Comparison of ENCODE assay signal across 8 cellular contexts in genomic region chr2:714005-714741, GRCh38. TPM values are rescaled to one million over a fixed set of nuclear protein-coding genes. Genes with fewer than 3 reads are reported as not detected.
DNase-seq lines count a peak whose midpoint lies in the region; ATAC-seq and TF ChIP-seq lines count a peak whose summit lies in the region.

No MANE protein-coding gene starts in this region.

- no peaks in the 10 kb centered on the region for H3K4me1 ChIP-seq in ascending aorta

- no peaks in the 10 kb centered on the region for H3K36me3 ChIP-seq in ascending aorta

- H3K9me3 ChIP-seq in ascending aorta = no peaks in the 10 kb centered on the region

- TF ChIP-seq CTCF in ascending aorta (IDR thresholded peaks at IDR 0.05) = peak; percentile 13 to 55 (median 45)

- DNase-seq in activated CD4-positive, alpha-beta T cell treated with anti-CD3 and anti-CD28 coated beads for 48 hours = peak; percentile 64
- DNase-seq in activated CD4-positive, alpha-beta T cell treated with anti-CD3 and anti-CD28 coated beads, Interleukin-2, amount 50 U/mL, for 4 hours = no peak
- DNase-seq in NCI-H526 (lab: John Stamatoyannopoulos, UW) (peak; percentile 58 to 81), ascending aorta (ENCODE audit: low spot score in 2 of 2) (no peak), iPS-NIHi7 (ENCODE audit: extremely low spot score) (peak; percentile 74)
- peak; percentile 12 for DNase-seq in stimulated activated CD8-positive, alpha-beta memory T cell treated with anti-CD3 and anti-CD28 coated beads, Interleukin-4, amount 100 ng/mL, for 24 hours (ENCODE audit: low read depth)

- no peak overlapping the region for H3K27ac ChIP-seq in ascending aorta

- H3K4me3 ChIP-seq in ascending aorta = no peak overlapping the region

- no peaks in the 10 kb centered on the region for H3K27me3 ChIP-seq in ascending aorta

- intact Hi-C loops in ascending aorta (cut with DNase I) = no loop called here

- ATAC-seq in GM21390 (IDR thresholded peaks at IDR 0.05; ENCODE audit: unreplicated experiment) (peak; percentile 98), HG03520 (IDR thresholded peaks at IDR 0.05; ENCODE audit: unreplicated experiment) (peak; percentile 91)

RNA-seq across cellular contexts. Expression of gene TMEM18, which starts 37.0 kb away (rescaled TPM):
- total RNA-seq in ascending aorta = 6.4 TPM

Comparison
In these comparisons a context has a peak if more than half of its experiments do, and no peak if none do; other contexts are left out.
1. DNase-seq: peak in activated CD4-positive, alpha-beta T cell treated with anti-CD3 and anti-CD28 coated beads for 48 hours (single experiment), NCI-H526 (2 of 2), iPS-NIHi7 (single experiment) and stimulated activated CD8-positive, alpha-beta memory T cell treated with anti-CD3 and anti-CD28 coated beads, Interleukin-4, amount 100 ng/mL, for 24 hours (single experiment); none in activated CD4-positive, alpha-beta T cell treated with anti-CD3 and anti-CD28 coated beads, Interleukin-2, amount 50 U/mL, for 4 hours (0 of 2) and ascending aorta (0 of 2).